8 cellular contexts compared by ENCODE assay signal in genomic region chr15:90716317-90716975, GRCh38. TPM values are rescaled to one million over a fixed set of nuclear protein-coding genes. Genes with fewer than 3 reads are reported as not detected.
DNase-seq lines count a peak whose midpoint lies in the region; ATAC-seq and TF ChIP-seq lines count a peak whose summit lies in the region.

No MANE protein-coding gene starts in this region.

- H3K27me3 ChIP-seq in ACC112 (ENCODE audit: insufficient read depth, low read length) (no peaks in the 10 kb centered on the region), iPS DF 6.9 (ENCODE audit: control insufficient read depth, insufficient read depth, low read length) (no peaks in the 10 kb centered on the region), spleen (replicated peaks in 1 of 7) (no peaks in the 10 kb centered on the region)

- TF ChIP-seq CTCF in spleen (IDR thresholded peaks at IDR 0.05 in 8 of 11, conservative IDR thresholded peaks at IDR 0.05 in 3 of 11): no peak

- peaks cover 9% of the 10 kb centered on the region for H3K79me2 ChIP-seq in ACC112 (ENCODE audit: control insufficient read depth, insufficient read depth, low read length, unreplicated experiment)

- H3K9me3 ChIP-seq in iPS DF 6.9 (ENCODE audit: control insufficient read depth, insufficient read depth, low read length) (no peaks in the 10 kb centered on the region), spleen (no peaks in the 10 kb centered on the region)

- H3K4me3 ChIP-seq in ACC112 (ENCODE audit: low read depth, low read length) (peak overlapping the region; percentile 93), iPS DF 6.9 (ENCODE audit: low read length) (peak overlapping the region; percentile 96), spleen (peak overlapping the region; percentile 56 to 87 (median 77))

- H3K4me1 ChIP-seq in ACC112 (ENCODE audit: control insufficient read depth, insufficient read depth, low read length, unreplicated experiment) (peaks cover 7% of the 10 kb centered on the region), iPS DF 6.9 (ENCODE audit: control insufficient read depth, insufficient read depth, low read length) (no peaks in the 10 kb centered on the region), spleen (peaks cover 6 to 38% (median 25%) of the 10 kb centered on the region in 6 donors)

- ATAC-seq in activated naive CD4-positive, alpha-beta T cell treated with anti-CD3 and anti-CD28 coated beads, Interleukin-2, amount 50 U/mL, for 72 hours: peak in 1 of 2 donors; percentile 9
- no peak for ATAC-seq in HG03159 (IDR thresholded peaks at IDR 0.05; ENCODE audit: unreplicated experiment)

- peak overlapping the region; percentile 93 to 98 for H3K27ac Mint-ChIP-seq in activated naive CD4-positive, alpha-beta T cell treated with anti-CD3 and anti-CD28 coated beads, Interleukin-2, amount 50 U/mL, for 72 hours

- H3K36me3 Mint-ChIP-seq in activated naive CD4-positive, alpha-beta T cell treated with anti-CD3 and anti-CD28 coated beads, Interleukin-2, amount 50 U/mL, for 72 hours: peaks cover 19 to 39% of the 10 kb centered on the region in 2 donors

- H3K27ac ChIP-seq in ACC112 (ENCODE audit: low read depth, low read length): peak overlapping the region; percentile 78
- no peak overlapping the region for H3K27ac ChIP-seq in iPS DF 6.9 (ENCODE audit: low read length)
- peak overlapping the region; percentile 91 to 97 (median 95) for H3K27ac ChIP-seq in spleen

- H2AFZ ChIP-seq in ACC112 (ENCODE audit: low read length, unreplicated experiment): peak overlapping the region; percentile 99

- H3K9me3 Mint-ChIP-seq in activated naive CD4-positive, alpha-beta T cell treated with anti-CD3 and anti-CD28 coated beads, Interleukin-2, amount 50 U/mL, for 72 hours: no peaks in the 10 kb centered on the region

- no peak for TF ChIP-seq POLR2A in spleen (IDR thresholded peaks at IDR 0.05)

- no CpG with 5 or more reads among the region's 14 CpGs for WGBS in iPS DF 6.9 (ENCODE audit: insufficient coverage, insufficient read length)
- 11 to 15% (median 12%) methylated on average over 14 of the region's 14 CpGs for WGBS in spleen, 5 donors

- no peaks in the 10 kb centered on the region for H3K36me3 ChIP-seq in ACC112 (ENCODE audit: insufficient read depth, low read length)
- no peaks in the 10 kb centered on the region for H3K36me3 ChIP-seq in iPS DF 6.9 (ENCODE audit: control insufficient read depth, insufficient read depth, low read length)
- H3K36me3 ChIP-seq in spleen: peaks cover 0 to 3% (median 0%) of the 10 kb centered on the region in 6 donors

- peak; percentile 3 for DNase-seq in HCEC 1CT
- no peak for DNase-seq in activated naive CD4-positive, alpha-beta T cell treated with anti-CD3 and anti-CD28 coated beads, Interleukin-2, amount 50 U/mL, for 72 hours (ENCODE audit: low spot score in 2 of 2)
- no peak for DNase-seq in iPS DF 6.9 (ENCODE audit: low read depth, low spot score)
- no peak for DNase-seq in spleen
- DNase-seq in COLO668 (lab: John Stamatoyannopoulos, UW; ENCODE audit: unreplicated experiment): no peak
- no peak for DNase-seq in NCI-H2107 treated with DMSO at 0.1 percent for 48 hours (lab: John Stamatoyannopoulos, UW; ENCODE audit: unreplicated experiment)

- intact Hi-C loops in spleen (cut with DNase I; ENCODE audit: low total_unique reads): loop anchor here (5.0 kb wide), 1 partner anchor 171 kb away; no protein-coding TSS in a partner anchor

RNA-seq across cellular contexts. Expression of gene BLM, which starts 0.7 kb away (rescaled TPM):
- total RNA-seq in activated naive CD4-positive, alpha-beta T cell treated with anti-CD3 and anti-CD28 coated beads, Interleukin-2, amount 50 U/mL, for 72 hours: 10 to 100 TPM; 71.9 to 79.6 TPM
- total RNA-seq in spleen: 10 to 100 TPM in 1 of 7 donors, 1 to 10 TPM in 6; 6.2 to 12.0 (median 8.0) TPM
- 10 to 100 TPM in 1 of 3 donors, 1 to 10 TPM in 2; 5.8 to 10.5 (median 6.6) TPM for polyA plus RNA-seq in spleen

Comparison
In these comparisons a context has a peak if more than half of its experiments do, and no peak if none do; other contexts are left out.
1. RNA of gene BLM, which starts 0.7 kb away (total RNA-seq): 71.9 to 79.6 TPM in activated naive CD4-positive, alpha-beta T cell treated with anti-CD3 and anti-CD28 coated beads, Interleukin-2, amount 50 U/mL, for 72 hours; 6.2 to 12.0 TPM in spleen; every median in the first group is over 4 times any median in the second.
2. Peak in every context shown above with its lines, with median percentiles within 50 percentile points of each other: H3K4me3 ChIP-seq.